2 cellular contexts compared by ENCODE assay signal in the genomic region with DNA sequence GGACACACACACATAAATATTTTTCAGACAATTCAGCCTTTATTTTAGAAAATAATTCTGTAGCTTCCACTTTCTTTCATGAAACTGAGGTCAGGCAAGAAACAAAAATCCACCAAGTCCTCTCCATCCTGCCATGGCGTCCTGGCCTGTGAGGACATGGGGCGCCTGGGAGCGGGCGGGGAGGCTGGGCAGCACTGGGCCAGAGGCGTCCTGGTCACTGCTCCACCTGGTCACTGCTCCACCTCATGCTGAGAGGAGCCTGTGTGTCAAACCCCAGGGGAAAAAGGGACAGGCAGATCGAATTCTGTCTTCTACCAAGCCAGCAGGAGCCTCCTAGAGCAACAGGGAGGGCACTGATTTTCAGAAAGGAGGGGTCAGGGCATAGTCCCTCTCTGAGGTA.
TF ChIP-seq lines count a peak whose summit lies in the region.

No MANE protein-coding gene starts in this region.

TF ChIP-seq in WTC11, 78 proteins besides CTCF, POLR2A, EP300 and RAD21:
- no peak for TF ChIP-seq ZNF671 (CRISPR knock-in tag; IDR thresholded peaks at IDR 0.05)
- no peak for TF ChIP-seq GRHL2 (CRISPR knock-in tag; IDR thresholded peaks at IDR 0.05; ENCODE audit: insufficient replicate concordance, severe bottlenecking)
TF ChIP-seq in WTC11: peak in this region for 0.

TF ChIP-seq in endothelial cell of umbilical vein, 7 proteins besides CTCF, POLR2A, EP300 and RAD21:
- TF ChIP-seq EZH2 (IDR thresholded peaks at IDR 0.05; ENCODE audit: borderline replicate concordance, low read depth, low read length, severe bottlenecking) (no peak), POLR2AphosphoS5 (IDR thresholded peaks at IDR 0.05; ENCODE audit: insufficient read depth, low read depth, low read length) (no peak), GATA2 (IDR thresholded peaks at IDR 0.05; ENCODE audit: insufficient read depth, insufficient read length, low read depth, low read length) (no peak), MYC (IDR thresholded peaks at IDR 0.05; ENCODE audit: low read depth, low read length) (no peak), FOS (IDR thresholded peaks at IDR 0.05; ENCODE audit: borderline replicate concordance, insufficient read depth, low read length) (no peak), JUN (IDR thresholded peaks at IDR 0.05; ENCODE audit: borderline replicate concordance, insufficient read depth, insufficient read length, low read depth) (no peak)
- TF ChIP-seq, protein P1, sequence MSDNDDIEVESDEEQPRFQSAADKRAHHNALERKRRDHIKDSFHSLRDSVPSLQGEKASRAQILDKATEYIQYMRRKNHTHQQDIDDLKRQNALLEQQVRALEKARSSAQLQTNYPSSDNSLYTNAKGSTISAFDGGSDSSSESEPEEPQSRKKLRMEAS (IDR thresholded peaks at IDR 0.05; ENCODE audit: insufficient read depth, insufficient read length): no peak
